ENCODE assay signal across 11 cellular contexts in genomic region chr11:64996327-64996709, GRCh38. TPM values are rescaled to one million over a fixed set of nuclear protein-coding genes. Genes with fewer than 3 reads are reported as not detected.
DNase-seq lines count a peak whose midpoint lies in the region; ATAC-seq, FAIRE-seq and TF ChIP-seq lines count a peak whose summit lies in the region.
"Had no signal": no experiment of that assay in that cellular context is flagged by ENCODE, and none has a peak within 500 bp of the region (broad histone marks: within the 10 kb centered on the region; RNA-seq: fewer than 3 reads in every experiment).

No MANE protein-coding gene starts in this region.

- POLR2A ChIA-PET in HepG2 (lab: Yijun Ruan, JAX) = interaction anchor here (0.9 to 4.0 kb wide), 16 partner anchors 8 to 151 kb away, joined by 3 to 42 read pairs (median 4); partner anchors contain the start of genes ARL2, FAU, GPHA2 and MRPL49

- DNase-seq in Right ventricle myocardium superior (no peak), Right ventricle myocardium inferior (ENCODE audit: missing footprints) (no peak), HepG2 (ENCODE audit: low spot score) (no peak), uterus (no peak), SIG-M5 treated with dmso at 0.1 percent for 504 hours (lab: John Stamatoyannopoulos, UW; ENCODE audit: unreplicated experiment) (no peak), NCI-H2081 treated with DMSO at 0.1 percent for 48 hours (lab: John Stamatoyannopoulos, UW) (no peak)
- DNase-seq: amniotic stem cell; stimulated activated naive CD8-positive, alpha-beta T cell treated with anti-CD3 and anti-CD28 coated beads, Interleukin-15, amount 100 ng/mL, for 72 hours had no signal

- H3K9me3 ChIP-seq in HepG2 (ENCODE audit: low read length) (no peaks in the 10 kb centered on the region), uterus (no peaks in the 10 kb centered on the region)

- TF ChIP-seq CTCF in HepG2 (CRISPR knock-in tag; IDR thresholded peaks at IDR 0.05) (no peak), uterus (IDR thresholded peaks at IDR 0.05) (no peak)

- TF ChIP-seq POLR2A in HepG2 (IDR thresholded peaks at IDR 0.05; ENCODE audit: insufficient read depth in 1 of 2, low read depth in 2 of 2, low read length in 2 of 2) = no peak
- no peak for TF ChIP-seq POLR2A in uterus (IDR thresholded peaks at IDR 0.05)

- CTCF ChIA-PET in HepG2 (lab: Yijun Ruan, JAX; ENCODE audit: low intra/inter-chr PET ratio, low total read pairs) = interaction anchor here (1.0 kb wide), 1 partner anchor 17 kb away, joined by 3 read pairs; the partner anchor contains the start of gene ARL2

- H3K27me3 ChIP-seq in HepG2 (ENCODE audit: control insufficient read depth in 1 of 2, insufficient read depth in 2 of 2, low read length in 2 of 2) = no peaks in the 10 kb centered on the region; a peak in 1 of 5 replicates
- no peaks in the 10 kb centered on the region for H3K27me3 ChIP-seq in uterus

- WGBS in HepG2 (ENCODE audit: low lambda C conversion rate) = 14% methylated on average over 11 of the region's 11 CpGs

- peak overlapping the region; percentile 95 for H3K4me2 ChIP-seq in HepG2 (ENCODE audit: low read depth, low read length)

- TSS peak; percentile 70 for BruUV-seq in HepG2 (replicated peaks; lab: Mats Ljungman, UMichigan)

- intact Hi-C loops in Right ventricle myocardium superior (cut with DNase I) = no loop called here
- intact Hi-C loops in Right ventricle myocardium inferior (cut with DNase I) = no loop called here
- intact Hi-C loops in HepG2 (cut with micrococcal nuclease; ENCODE audit: unreplicated experiment) = loop anchor here (2.0 to 5.0 kb wide), 4 partner anchors 62 to 149 kb away; partner anchors contain the start of genes ATG2A, GPHA2 and PPP2R5B
- intact Hi-C loops in uterus (cut with DNase I; ENCODE audit: low total_unique reads) = no loop called here

- H3K4me3 ChIP-seq in HepG2 (replicated peaks in 1 of 3; ENCODE audit: insufficient read depth in 1 of 3, low read depth in 2 of 3, low read length in 3 of 3) (peak overlapping the region; percentile 53 to 81 (median 60)), uterus (peak overlapping the region; percentile 9 to 35)

- no peaks in the 10 kb centered on the region for H3K79me2 ChIP-seq in HepG2 (ENCODE audit: insufficient read depth, low read length)

- H3K36me3 ChIP-seq in HepG2 (replicated peaks in 1 of 2; ENCODE audit: control insufficient read depth in 1 of 2, insufficient read depth in 2 of 2, low read length in 2 of 2) (no peaks in the 10 kb centered on the region; a peak in 1 of 5 replicates), uterus (no peaks in the 10 kb centered on the region)

- peak overlapping the region; percentile 80 for H2AFZ ChIP-seq in HepG2 (ENCODE audit: low read length)

- TF ChIP-seq RAD21 in HepG2 (CRISPR knock-in tag; IDR thresholded peaks at IDR 0.05) = no peak

- peak; percentile 29 for ATAC-seq in Right ventricle myocardium superior (ENCODE audit: poor library complexity)
- no peak for ATAC-seq in Right ventricle myocardium inferior
- peak; percentile 2; the same call in 2 of the 3 replicates for ATAC-seq in HepG2

- H3K27ac ChIP-seq in HepG2 (ENCODE audit: extremely low read length, insufficient read depth, low read length) = peak overlapping the region; percentile 56
- H3K27ac ChIP-seq in uterus = peak overlapping the region; percentile 25 to 55

- H4K20me1 ChIP-seq in HepG2 (ENCODE audit: insufficient read depth, low read length) = no peaks in the 10 kb centered on the region

- FAIRE-seq in HepG2 (lab: Jason Lieb, UNC) = no peak

- in situ Hi-C loops in HepG2 (cut with HindIII; ENCODE audit: extremely low pct_ligation_motif_present, low pct_unique_long_range_greater_than_20kb) = no loop called here

- TF ChIP-seq EP300 in HepG2 (IDR thresholded peaks at IDR 0.05; ENCODE audit: low read depth in 2 of 2, low read length in 2 of 2) = no peak
- TF ChIP-seq EP300 in HepG2 (CRISPR knock-in tag; IDR thresholded peaks at IDR 0.05; ENCODE audit: borderline replicate concordance) = no peak

- H3K4me1 ChIP-seq in HepG2 (ENCODE audit: insufficient read depth, low read length) (peaks cover 52% of the 10 kb centered on the region), uterus (no peaks in the 10 kb centered on the region)

- peak overlapping the region; percentile 71 for H3K9ac ChIP-seq in HepG2 (ENCODE audit: insufficient read depth, low read depth, low read length)

RNA-seq across cellular contexts. Expression of gene BATF2, which starts 0.5 kb away (rescaled TPM):
- total RNA-seq in Right ventricle myocardium superior = 2.0 TPM
- total RNA-seq in Right ventricle myocardium inferior = 1.5 TPM
- 3.9 and 4.2 TPM in 2 replicates for total RNA-seq in HepG2 (2016; rRNA removed; fragmentation: Illumina TruSeq; extraction: Trizol)
- total RNA-seq in HepG2 (2016; cell fraction: cytosol; rRNA removed; fragmentation: Illumina TruSeq; extraction: Trizol; ENCODE audit: low read depth) = 1.3 and 1.9 TPM in 2 replicates
- 3.0 and 4.3 TPM in 2 replicates for total RNA-seq in HepG2 (2016; cell fraction: insoluble cytoplasmic fraction; rRNA removed; fragmentation: Illumina TruSeq; extraction: Trizol)
- 4.3 and 4.5 TPM in 2 replicates for total RNA-seq in HepG2 (2016; cell fraction: membrane; rRNA removed; fragmentation: Illumina TruSeq; extraction: Trizol)
- 1.9 and 2.1 TPM in 2 replicates for total RNA-seq in HepG2 (2016; cell fraction: nucleus; rRNA removed; fragmentation: Illumina TruSeq; extraction: Trizol)
- polyA plus RNA-seq in HepG2 (2011; rRNA removed) = 2.8 and 3.1 TPM in 2 replicates
- polyA plus RNA-seq in HepG2 (2011; cell fraction: cytosol; rRNA removed) = 1.7 and 2.0 TPM in 2 replicates
- 2.5 and 2.9 TPM in 2 replicates for polyA plus RNA-seq in HepG2 (2011; cell fraction: nucleus; rRNA removed)
- polyA plus RNA-seq in HepG2 (2012) = 1.5 and 1.9 TPM in 2 replicates
- polyA plus RNA-seq in HepG2 (2016; cell fraction: cytosol; fragmentation: Illumina TruSeq; extraction: Trizol; ENCODE audit: low read depth) = 1.2 TPM in 2 replicates
- 2.9 and 5.0 TPM in 2 replicates for polyA plus RNA-seq in HepG2 (2016; cell fraction: insoluble cytoplasmic fraction; fragmentation: Illumina TruSeq; extraction: Trizol; ENCODE audit: low read depth)
- polyA plus RNA-seq in HepG2 (2016; cell fraction: membrane; fragmentation: Illumina TruSeq; extraction: Trizol; ENCODE audit: low read depth) = 2.3 and 2.5 TPM in 2 replicates
- 3.7 and 4.3 TPM in 2 replicates for polyA plus RNA-seq in HepG2 (2016; cell fraction: nucleus; fragmentation: Illumina TruSeq; extraction: Trizol; ENCODE audit: insufficient read depth, low read depth)
- 0.70 and 5.7 TPM in 2 replicates for polyA minus RNA-seq in HepG2 (2011; rRNA and poly(A)+ RNA removed; ENCODE audit: low replicate concordance)
- 1.9 and 2.0 TPM in 2 replicates for polyA minus RNA-seq in HepG2 (2011; cell fraction: cytosol; rRNA and poly(A)+ RNA removed)
- polyA minus RNA-seq in HepG2 (2011; cell fraction: nucleus; rRNA and poly(A)+ RNA removed) = 1.2 and 1.3 TPM in 2 replicates
- 1 to 10 TPM in 1 of 4 donors, under 1 TPM in 1, not detected in 2; 0.90 to 3.7 TPM for total RNA-seq in uterus
- total RNA-seq: CD4-positive, alpha-beta T cell had no signal

RNA-seq across cellular contexts. Expression of gene ARL2, which starts 17.6 kb away (rescaled TPM):
- total RNA-seq in Right ventricle myocardium superior = 126 TPM
- 131 TPM for total RNA-seq in Right ventricle myocardium inferior
- total RNA-seq in HepG2 (2016; rRNA removed; fragmentation: Illumina TruSeq; extraction: Trizol) = 84.4 and 93.9 TPM in 2 replicates
- total RNA-seq in HepG2 (2016; cell fraction: cytosol; rRNA removed; fragmentation: Illumina TruSeq; extraction: Trizol; ENCODE audit: low read depth) = 41.1 and 42.9 TPM in 2 replicates
- 84.6 and 107 TPM in 2 replicates for total RNA-seq in HepG2 (2016; cell fraction: insoluble cytoplasmic fraction; rRNA removed; fragmentation: Illumina TruSeq; extraction: Trizol)
- total RNA-seq in HepG2 (2016; cell fraction: membrane; rRNA removed; fragmentation: Illumina TruSeq; extraction: Trizol) = 42.2 and 46.1 TPM in 2 replicates
- 24.2 and 31.3 TPM in 2 replicates for total RNA-seq in HepG2 (2016; cell fraction: nucleus; rRNA removed; fragmentation: Illumina TruSeq; extraction: Trizol)
- polyA plus RNA-seq in HepG2 (2011; rRNA removed) = 82.9 and 86.3 TPM in 2 replicates
- polyA plus RNA-seq in HepG2 (2011; cell fraction: cytosol; rRNA removed) = 95.6 and 112 TPM in 2 replicates
- polyA plus RNA-seq in HepG2 (2011; cell fraction: nucleus; rRNA removed) = 37.9 and 39.8 TPM in 2 replicates
- 58.0 and 65.9 TPM in 2 replicates for polyA plus RNA-seq in HepG2 (2012)
- 53.8 and 56.3 TPM in 2 replicates for polyA plus RNA-seq in HepG2 (2016; cell fraction: cytosol; fragmentation: Illumina TruSeq; extraction: Trizol; ENCODE audit: low read depth)
- polyA plus RNA-seq in HepG2 (2016; cell fraction: insoluble cytoplasmic fraction; fragmentation: Illumina TruSeq; extraction: Trizol; ENCODE audit: low read depth) = 117 and 123 TPM in 2 replicates
- 40.2 and 43.5 TPM in 2 replicates for polyA plus RNA-seq in HepG2 (2016; cell fraction: membrane; fragmentation: Illumina TruSeq; extraction: Trizol; ENCODE audit: low read depth)
- polyA plus RNA-seq in HepG2 (2016; cell fraction: nucleus; fragmentation: Illumina TruSeq; extraction: Trizol; ENCODE audit: insufficient read depth, low read depth) = 52.2 and 55.0 TPM in 2 replicates
- polyA minus RNA-seq in HepG2 (2011; rRNA and poly(A)+ RNA removed; ENCODE audit: low replicate concordance) = 36.6 and 96.3 TPM in 2 replicates
- 34.4 and 36.9 TPM in 2 replicates for polyA minus RNA-seq in HepG2 (2011; cell fraction: cytosol; rRNA and poly(A)+ RNA removed)
- 8.1 and 12.2 TPM in 2 replicates for polyA minus RNA-seq in HepG2 (2011; cell fraction: nucleus; rRNA and poly(A)+ RNA removed)
- total RNA-seq in uterus = 100 to 1,000 TPM in 2 of 4 donors, 10 to 100 TPM in 2; 63.5 to 120 (median 93.8) TPM

RNA-seq across cellular contexts. Expression of gene MAJIN, which starts 24.4 kb away (rescaled TPM):
- total RNA-seq in Right ventricle myocardium superior = not detected
- total RNA-seq in Right ventricle myocardium inferior = not detected
- not detected in 2 replicates for total RNA-seq in HepG2 (2016; rRNA removed; fragmentation: Illumina TruSeq; extraction: Trizol)
- not detected in 2 replicates for total RNA-seq in HepG2 (2016; cell fraction: cytosol; rRNA removed; fragmentation: Illumina TruSeq; extraction: Trizol; ENCODE audit: low read depth)
- total RNA-seq in HepG2 (2016; cell fraction: insoluble cytoplasmic fraction; rRNA removed; fragmentation: Illumina TruSeq; extraction: Trizol) = not detected in 2 replicates
- total RNA-seq in HepG2 (2016; cell fraction: membrane; rRNA removed; fragmentation: Illumina TruSeq; extraction: Trizol) = not detected in 2 replicates
- not detected in 2 replicates for total RNA-seq in HepG2 (2016; cell fraction: nucleus; rRNA removed; fragmentation: Illumina TruSeq; extraction: Trizol)
- not detected in 2 replicates for polyA plus RNA-seq in HepG2 (2011; rRNA removed)
- polyA plus RNA-seq in HepG2 (2011; cell fraction: cytosol; rRNA removed) = not detected in 2 replicates
- not detected in 2 replicates for polyA plus RNA-seq in HepG2 (2011; cell fraction: nucleus; rRNA removed)
- not detected in 2 replicates for polyA plus RNA-seq in HepG2 (2012)
- polyA plus RNA-seq in HepG2 (2016; cell fraction: cytosol; fragmentation: Illumina TruSeq; extraction: Trizol; ENCODE audit: low read depth) = not detected in 2 replicates
- not detected in 2 replicates for polyA plus RNA-seq in HepG2 (2016; cell fraction: insoluble cytoplasmic fraction; fragmentation: Illumina TruSeq; extraction: Trizol; ENCODE audit: low read depth)
- polyA plus RNA-seq in HepG2 (2016; cell fraction: membrane; fragmentation: Illumina TruSeq; extraction: Trizol; ENCODE audit: low read depth) = not detected in 2 replicates
- polyA plus RNA-seq in HepG2 (2016; cell fraction: nucleus; fragmentation: Illumina TruSeq; extraction: Trizol; ENCODE audit: insufficient read depth, low read depth) = not detected in 2 replicates
- polyA minus RNA-seq in HepG2 (2011; rRNA and poly(A)+ RNA removed; ENCODE audit: low replicate concordance) = not detected in 2 replicates
- not detected in 2 replicates for polyA minus RNA-seq in HepG2 (2011; cell fraction: cytosol; rRNA and poly(A)+ RNA removed)
- polyA minus RNA-seq in HepG2 (2011; cell fraction: nucleus; rRNA and poly(A)+ RNA removed) = not detected in 2 replicates
- total RNA-seq in uterus = under 1 TPM in 1 of 4 donors, not detected in 3; under 0.01 TPM
- total RNA-seq: lung microvascular endothelial cell, SK-MEL-5 had no signal

RNA-seq across cellular contexts. Expression of gene SNX15, which starts 30.9 kb away (rescaled TPM):
- 18.0 TPM for total RNA-seq in Right ventricle myocardium superior
- total RNA-seq in Right ventricle myocardium inferior = 18.3 TPM
- total RNA-seq in HepG2 (2016; rRNA removed; fragmentation: Illumina TruSeq; extraction: Trizol) = 20.7 and 22.6 TPM in 2 replicates
- 12.1 and 12.4 TPM in 2 replicates for total RNA-seq in HepG2 (2016; cell fraction: cytosol; rRNA removed; fragmentation: Illumina TruSeq; extraction: Trizol; ENCODE audit: low read depth)
- total RNA-seq in HepG2 (2016; cell fraction: insoluble cytoplasmic fraction; rRNA removed; fragmentation: Illumina TruSeq; extraction: Trizol) = 18.5 and 24.1 TPM in 2 replicates
- total RNA-seq in HepG2 (2016; cell fraction: membrane; rRNA removed; fragmentation: Illumina TruSeq; extraction: Trizol) = 27.2 and 28.7 TPM in 2 replicates
- total RNA-seq in HepG2 (2016; cell fraction: nucleus; rRNA removed; fragmentation: Illumina TruSeq; extraction: Trizol) = 11.7 and 12.8 TPM in 2 replicates
- polyA plus RNA-seq in HepG2 (2011; rRNA removed) = 19.1 and 21.2 TPM in 2 replicates
- 16.1 and 20.9 TPM in 2 replicates for polyA plus RNA-seq in HepG2 (2011; cell fraction: cytosol; rRNA removed)
- polyA plus RNA-seq in HepG2 (2011; cell fraction: nucleus; rRNA removed) = 17.0 and 18.7 TPM in 2 replicates
- polyA plus RNA-seq in HepG2 (2012) = 5.5 and 18.8 TPM in 2 replicates
- 17.8 and 20.3 TPM in 2 replicates for polyA plus RNA-seq in HepG2 (2016; cell fraction: cytosol; fragmentation: Illumina TruSeq; extraction: Trizol; ENCODE audit: low read depth)
- polyA plus RNA-seq in HepG2 (2016; cell fraction: insoluble cytoplasmic fraction; fragmentation: Illumina TruSeq; extraction: Trizol; ENCODE audit: low read depth) = 31.4 and 39.7 TPM in 2 replicates
- polyA plus RNA-seq in HepG2 (2016; cell fraction: membrane; fragmentation: Illumina TruSeq; extraction: Trizol; ENCODE audit: low read depth) = 29.3 and 33.3 TPM in 2 replicates
- polyA plus RNA-seq in HepG2 (2016; cell fraction: nucleus; fragmentation: Illumina TruSeq; extraction: Trizol; ENCODE audit: insufficient read depth, low read depth) = 27.1 and 31.4 TPM in 2 replicates
- 13.9 and 15.8 TPM in 2 replicates for polyA minus RNA-seq in HepG2 (2011; rRNA and poly(A)+ RNA removed; ENCODE audit: low replicate concordance)
- polyA minus RNA-seq in HepG2 (2011; cell fraction: cytosol; rRNA and poly(A)+ RNA removed) = 8.7 and 13.6 TPM in 2 replicates
- 3.9 and 5.5 TPM in 2 replicates for polyA minus RNA-seq in HepG2 (2011; cell fraction: nucleus; rRNA and poly(A)+ RNA removed)
- total RNA-seq in uterus = 10 to 100 TPM; 13.1 to 27.6 (median 20.6) TPM

RNA-seq across cellular contexts. Expression of gene SAC3D1, which starts 44.7 kb away (rescaled TPM):
- total RNA-seq in Right ventricle myocardium superior (7.8 TPM), Right ventricle myocardium inferior (7.5 TPM), HepG2 (2016; rRNA removed; fragmentation: Illumina TruSeq; extraction: Trizol) (33.2 and 36.3 TPM in 2 replicates), uterus (10 to 100 TPM in 1 of 4 donors, 1 to 10 TPM in 3; 1.5 to 22.3 (median 7.9) TPM)
- total RNA-seq in HepG2 (2016; cell fraction: cytosol; rRNA removed; fragmentation: Illumina TruSeq; extraction: Trizol; ENCODE audit: low read depth) = 17.6 and 24.5 TPM in 2 replicates
- total RNA-seq in HepG2 (2016; cell fraction: insoluble cytoplasmic fraction; rRNA removed; fragmentation: Illumina TruSeq; extraction: Trizol) = 27.9 and 37.1 TPM in 2 replicates
- 28.3 and 36.0 TPM in 2 replicates for total RNA-seq in HepG2 (2016; cell fraction: membrane; rRNA removed; fragmentation: Illumina TruSeq; extraction: Trizol)
- total RNA-seq in HepG2 (2016; cell fraction: nucleus; rRNA removed; fragmentation: Illumina TruSeq; extraction: Trizol) = 15.6 and 16.8 TPM in 2 replicates
- 7.4 and 8.9 TPM in 2 replicates for polyA plus RNA-seq in HepG2 (2011; rRNA removed)
- 10.6 and 22.0 TPM in 2 replicates for polyA plus RNA-seq in HepG2 (2011; cell fraction: cytosol; rRNA removed)
- polyA plus RNA-seq in HepG2 (2011; cell fraction: nucleus; rRNA removed) = 12.6 and 14.5 TPM in 2 replicates
- 7.4 and 9.2 TPM in 2 replicates for polyA plus RNA-seq in HepG2 (2012)
- 17.6 and 24.3 TPM in 2 replicates for polyA plus RNA-seq in HepG2 (2016; cell fraction: cytosol; fragmentation: Illumina TruSeq; extraction: Trizol; ENCODE audit: low read depth)
- 34.5 and 41.1 TPM in 2 replicates for polyA plus RNA-seq in HepG2 (2016; cell fraction: insoluble cytoplasmic fraction; fragmentation: Illumina TruSeq; extraction: Trizol; ENCODE audit: low read depth)
- polyA plus RNA-seq in HepG2 (2016; cell fraction: membrane; fragmentation: Illumina TruSeq; extraction: Trizol; ENCODE audit: low read depth) = 30.7 and 35.8 TPM in 2 replicates
- 28.3 and 35.8 TPM in 2 replicates for polyA plus RNA-seq in HepG2 (2016; cell fraction: nucleus; fragmentation: Illumina TruSeq; extraction: Trizol; ENCODE audit: insufficient read depth, low read depth)
- polyA minus RNA-seq in HepG2 (2011; rRNA and poly(A)+ RNA removed; ENCODE audit: low replicate concordance) = 16.9 and 20.3 TPM in 2 replicates
- polyA minus RNA-seq in HepG2 (2011; cell fraction: cytosol; rRNA and poly(A)+ RNA removed) = 9.3 and 12.0 TPM in 2 replicates
- 3.4 and 3.6 TPM in 2 replicates for polyA minus RNA-seq in HepG2 (2011; cell fraction: nucleus; rRNA and poly(A)+ RNA removed)
